In genomic region chr16:88662222-88662842, GRCh38 we compare ENCODE assay signal across 9 cellular contexts. TPM values are rescaled to one million over a fixed set of nuclear protein-coding genes. Genes with fewer than 3 reads are reported as not detected.
DNase-seq lines count a peak whose midpoint lies in the region; ATAC-seq and TF ChIP-seq lines count a peak whose summit lies in the region.
"Had no signal": no experiment of that assay in that cellular context is flagged by ENCODE, and none has a peak within 500 bp of the region (broad histone marks: within the 10 kb centered on the region; RNA-seq: fewer than 3 reads in every experiment).

No MANE protein-coding gene starts in this region.

- no peaks in the 10 kb centered on the region for H3K36me3 ChIP-seq in BJ (ENCODE audit: control insufficient read depth, insufficient read depth, low read length)
- peaks cover 5% of the 10 kb centered on the region; the same call in 1 of the 2 replicates for H3K36me3 ChIP-seq in HAP-1 (replicated peaks)
- peaks cover 0 to 11% (median 8%) of the 10 kb centered on the region in 5 donors for H3K36me3 ChIP-seq in subcutaneous abdominal adipose tissue (ENCODE audit: control insufficient read depth in 5 of 5, insufficient read depth in 5 of 5, low read length in 5 of 5)

- H3K36me3 Mint-ChIP-seq in activated T-helper 17 cell treated with anti-CD3 and anti-CD28 coated beads, Interleukin-2, amount 50 U/mL, for 72 hours (ENCODE audit: low read depth) = peaks cover 5% of the 10 kb centered on the region

- H3K4me1 ChIP-seq in HAP-1 (peaks cover 7% of the 10 kb centered on the region), subcutaneous abdominal adipose tissue (ENCODE audit: control insufficient read depth in 5 of 5, insufficient read depth in 5 of 5, low read length in 5 of 5) (peaks cover 1 to 36% (median 25%) of the 10 kb centered on the region in 5 donors)

- in situ Hi-C loops in HAP-1 (cut with MboI; ENCODE audit: low sequenced_read_pairs) = no loop called here

- peak; percentile 1 for ATAC-seq in activated T-helper 17 cell treated with anti-CD3 and anti-CD28 coated beads, Interleukin-2, amount 50 U/mL, for 72 hours (replicated peaks)

- H3K4me1 Mint-ChIP-seq in activated T-helper 17 cell treated with anti-CD3 and anti-CD28 coated beads, Interleukin-2, amount 50 U/mL, for 72 hours = peaks cover 11% of the 10 kb centered on the region

- TF ChIP-seq CTCF in BJ (IDR thresholded peaks at IDR 0.05; ENCODE audit: insufficient read depth, low read depth, low read length) = no peak

- peak overlapping the region; percentile 94 for H3K27ac Mint-ChIP-seq in activated T-helper 17 cell treated with anti-CD3 and anti-CD28 coated beads, Interleukin-2, amount 50 U/mL, for 72 hours

- CTCF ChIA-PET in BJ (lab: Yijun Ruan, JAX) = interaction anchor here (0.6 kb wide), 1 partner anchor 833 kb away, joined by 3 read pairs; no protein-coding TSS in a partner anchor

- H3K4me3 ChIP-seq in BJ (ENCODE audit: low read depth, low read length) = peak overlapping the region; percentile 85
- H3K4me3 ChIP-seq in HAP-1 = peak overlapping the region; percentile 81
- peak overlapping the region; percentile 99 for H3K4me3 ChIP-seq in iPS-18c (ENCODE audit: insufficient read depth, low read depth, low read length)
- peak overlapping the region; percentile 53 to 87 (median 81) for H3K4me3 ChIP-seq in subcutaneous abdominal adipose tissue (ENCODE audit: low read depth in 1 of 5, low read length in 5 of 5)

- H3K4me3 Mint-ChIP-seq in activated T-helper 17 cell treated with anti-CD3 and anti-CD28 coated beads, Interleukin-2, amount 50 U/mL, for 72 hours = peak overlapping the region; percentile 95

- no peaks in the 10 kb centered on the region for H3K27me3 ChIP-seq in BJ (ENCODE audit: control insufficient read depth, insufficient read depth, low read length)
- H3K27me3 ChIP-seq in HAP-1 (ENCODE audit: low read depth) = no peaks in the 10 kb centered on the region
- no peaks in the 10 kb centered on the region for H3K27me3 ChIP-seq in subcutaneous abdominal adipose tissue (ENCODE audit: control insufficient read depth in 5 of 5, insufficient read depth in 4 of 5, low read length in 5 of 5)

- H3K27me3 Mint-ChIP-seq in activated T-helper 17 cell treated with anti-CD3 and anti-CD28 coated beads, Interleukin-2, amount 50 U/mL, for 72 hours = no peaks in the 10 kb centered on the region

- H3K9ac ChIP-seq in subcutaneous abdominal adipose tissue (ENCODE audit: low read length in 5 of 5) = peak overlapping the region in 4 of 5 donors; percentile 70 to 81 (median 76)

- H3K9me3 Mint-ChIP-seq in activated T-helper 17 cell treated with anti-CD3 and anti-CD28 coated beads, Interleukin-2, amount 50 U/mL, for 72 hours = no peaks in the 10 kb centered on the region

- DNase-seq in BJ (ENCODE audit: low read depth) (no peak), HAP-1 (ENCODE audit: low spot score in 2 of 2) (no peak), SKM-1 treated with dmso at 0.1 percent for 144 hours (lab: John Stamatoyannopoulos, UW; ENCODE audit: unreplicated experiment) (no peak), middle frontal gyrus (ENCODE audit: extremely low spot score, low spot score) (no peak), KG1 (lab: John Stamatoyannopoulos, UW) (no peak)

- peak overlapping the region; percentile 23 for H3K27ac ChIP-seq in subcutaneous abdominal adipose tissue (ENCODE audit: low read depth, low read length)

- H3K9me3 ChIP-seq in HAP-1 (no peaks in the 10 kb centered on the region), iPS-18c (ENCODE audit: control insufficient read depth, insufficient read depth, low read length) (no peaks in the 10 kb centered on the region), subcutaneous abdominal adipose tissue (ENCODE audit: control insufficient read depth in 5 of 5, low read length in 5 of 5) (no peaks in the 10 kb centered on the region)

- POLR2A ChIA-PET in BJ (lab: Charles Lee) = interaction anchor here (0.5 kb wide), 2 partner anchors 122 to 134 kb away, joined by 3 to 6 read pairs; no protein-coding TSS in a partner anchor

RNA-seq across cellular contexts. Expression of gene MVD, which starts 0.6 kb away (rescaled TPM):
- 9.6 and 17.4 TPM in 2 replicates for polyA plus RNA-seq in BJ (2011; rRNA removed)
- polyA minus RNA-seq in BJ (2011; rRNA and poly(A)+ RNA removed) = 6.0 and 10.8 TPM in 2 replicates
- 10 to 100 TPM; 84.3 to 93.2 TPM for total RNA-seq in activated T-helper 17 cell treated with anti-CD3 and anti-CD28 coated beads, Interleukin-2, amount 50 U/mL, for 72 hours

RNA-seq across cellular contexts. Expression of gene CYBA, which starts 11.5 kb away (rescaled TPM):
- polyA plus RNA-seq in BJ (2011; rRNA removed) = 120 and 187 TPM in 2 replicates
- 76.8 and 91.5 TPM in 2 replicates for polyA minus RNA-seq in BJ (2011; rRNA and poly(A)+ RNA removed)
- 100 to 1,000 TPM; 242 to 290 TPM for total RNA-seq in activated T-helper 17 cell treated with anti-CD3 and anti-CD28 coated beads, Interleukin-2, amount 50 U/mL, for 72 hours

RNA-seq across cellular contexts. Expression of gene IL17C, which starts 24.0 kb away (rescaled TPM):
- not detected in 2 replicates for polyA plus RNA-seq in BJ (2011; rRNA removed)
- polyA minus RNA-seq in BJ (2011; rRNA and poly(A)+ RNA removed) = not detected in 2 replicates
- under 1 TPM; 0.42 to 0.56 TPM for total RNA-seq in activated T-helper 17 cell treated with anti-CD3 and anti-CD28 coated beads, Interleukin-2, amount 50 U/mL, for 72 hours
- total RNA-seq: pulmonary artery endothelial cell had no signal

RNA-seq across cellular contexts. Expression of gene SNAI3, which starts 24.0 kb away (rescaled TPM):
- not detected in 2 replicates for polyA plus RNA-seq in BJ (2011; rRNA removed)
- not detected in 2 replicates for polyA minus RNA-seq in BJ (2011; rRNA and poly(A)+ RNA removed)
- total RNA-seq in activated T-helper 17 cell treated with anti-CD3 and anti-CD28 coated beads, Interleukin-2, amount 50 U/mL, for 72 hours = 1 to 10 TPM; 5.9 to 6.7 TPM

RNA-seq across cellular contexts. Expression of gene RNF166, which starts 43.9 kb away (rescaled TPM):
- polyA plus RNA-seq in BJ (2011; rRNA removed) = 7.8 and 11.9 TPM in 2 replicates
- 10.0 and 10.9 TPM in 2 replicates for polyA minus RNA-seq in BJ (2011; rRNA and poly(A)+ RNA removed)
- 100 to 1,000 TPM in 1 of 2 donors, 10 to 100 TPM in 1; 57.1 to 119 TPM for total RNA-seq in activated T-helper 17 cell treated with anti-CD3 and anti-CD28 coated beads, Interleukin-2, amount 50 U/mL, for 72 hours
